ENCODE assay signal across 9 cellular contexts in the genomic region with DNA sequence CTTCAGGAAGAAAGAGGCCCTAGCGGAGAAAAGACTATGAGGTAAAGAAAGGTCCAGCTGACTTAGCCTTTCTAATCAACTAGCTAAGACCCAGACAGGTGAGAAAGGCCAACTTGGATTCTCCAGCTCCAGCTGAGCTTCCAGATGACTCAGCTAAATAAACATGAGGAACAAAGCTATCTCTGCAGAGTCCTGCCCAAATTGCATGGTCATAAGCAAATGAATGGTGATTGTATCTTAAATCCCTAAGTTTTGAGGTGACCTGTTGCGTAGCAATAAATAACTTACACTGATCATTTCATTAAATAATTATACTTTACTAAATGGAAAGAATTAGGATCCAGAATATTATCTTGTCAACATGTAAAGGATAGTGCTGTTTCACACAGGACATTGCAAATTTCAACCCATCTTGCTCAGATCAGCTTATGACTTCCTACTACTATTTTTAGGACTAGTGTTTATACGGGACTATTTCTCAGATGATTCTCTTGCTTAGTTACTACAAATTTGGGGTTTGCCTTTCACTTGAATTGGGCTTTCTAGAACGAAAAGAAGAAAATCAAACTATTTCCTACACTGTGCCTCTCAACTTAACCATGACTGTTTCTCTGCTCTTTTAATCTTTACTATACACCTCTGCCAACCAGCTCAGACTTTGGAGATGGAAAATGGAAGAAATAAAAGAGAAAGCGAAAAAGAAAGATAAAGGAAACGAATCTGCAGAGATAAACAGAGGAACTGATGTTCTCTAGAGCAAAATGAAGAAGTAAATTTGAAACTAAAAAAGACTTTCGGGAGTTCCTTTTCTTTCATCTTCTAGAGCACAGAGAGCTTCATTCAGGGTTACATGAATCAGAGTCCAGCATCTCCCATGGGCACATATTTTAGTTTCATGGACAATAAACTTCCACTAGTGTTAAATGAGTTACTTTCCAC. TPM values are rescaled to one million over a fixed set of nuclear protein-coding genes. Genes with fewer than 3 reads are reported as not detected.
DNase-seq lines count a peak whose midpoint lies in the region; ATAC-seq and TF ChIP-seq lines count a peak whose summit lies in the region.
"Had no signal": no experiment of that assay in that cellular context is flagged by ENCODE, and none has a peak within 500 bp of the region (broad histone marks: within the 10 kb centered on the region; RNA-seq: fewer than 3 reads in every experiment).

No MANE protein-coding gene starts in this region.

- intact Hi-C loops in lower leg skin (cut with DNase I; ENCODE audit: low total_unique reads) (no loop called here), body of pancreas (cut with DNase I) (loop anchor here (10.0 kb wide), 1 partner anchor 278 kb away; no protein-coding TSS in a partner anchor)

- ATAC-seq in GM21515 (IDR thresholded peaks at IDR 0.05; ENCODE audit: unreplicated experiment) (peak; percentile 54), body of pancreas (no peak), HG03457 (IDR thresholded peaks at IDR 0.05; ENCODE audit: unreplicated experiment) (no peak)
- peak; percentile 38 for ATAC-seq in activated naive CD8-positive, alpha-beta T cell treated with anti-CD3 and anti-CD28 coated beads, Interleukin-2, amount 50 U/mL, for 24 hours

- TF ChIP-seq CTCF in LNCaP clone FGC (IDR thresholded peaks at IDR 0.05; ENCODE audit: control insufficient read depth, extremely low read depth, insufficient read depth) (no peak), lower leg skin (IDR thresholded peaks at IDR 0.05) (no peak), body of pancreas (IDR thresholded peaks at IDR 0.05) (no peak)

- H3K27me3 Mint-ChIP-seq in activated naive CD8-positive, alpha-beta T cell treated with anti-CD3 and anti-CD28 coated beads, Interleukin-2, amount 50 U/mL, for 24 hours: no peaks in the 10 kb centered on the region

- H3K27ac ChIP-seq in body of pancreas: no peak overlapping the region

- no peak overlapping the region for H3K4me3 ChIP-seq in LNCaP clone FGC (ENCODE audit: low read depth, low read length)
- no peak overlapping the region for H3K4me3 ChIP-seq in lower leg skin (ENCODE audit: low read depth, poor library complexity, severe bottlenecking)
- no peak overlapping the region for H3K4me3 ChIP-seq in body of pancreas
- H3K4me3 ChIP-seq: pancreas had no signal

- H3K4me1 ChIP-seq in body of pancreas: no peaks in the 10 kb centered on the region

- peak overlapping the region; percentile 39 for H3K4me3 Mint-ChIP-seq in activated naive CD8-positive, alpha-beta T cell treated with anti-CD3 and anti-CD28 coated beads, Interleukin-2, amount 50 U/mL, for 24 hours

- no peaks in the 10 kb centered on the region for H3K27me3 ChIP-seq in body of pancreas
- H3K27me3 ChIP-seq: pancreas had no signal

- peak overlapping the region; percentile 70 for H3K27ac Mint-ChIP-seq in activated naive CD8-positive, alpha-beta T cell treated with anti-CD3 and anti-CD28 coated beads, Interleukin-2, amount 50 U/mL, for 24 hours

- peak; percentile 78 for DNase-seq in DMS53 treated with DMSO at 0.1 percent for 48 hours (lab: John Stamatoyannopoulos, UW; ENCODE audit: unreplicated experiment)
- peak; percentile 45 for DNase-seq in LNCaP clone FGC (ENCODE audit: low read depth)
- no peak for DNase-seq in activated naive CD8-positive, alpha-beta T cell treated with anti-CD3 and anti-CD28 coated beads, Interleukin-2, amount 50 U/mL, for 24 hours
- DNase-seq in myocyte (ENCODE audit: low read depth): peak; percentile 7
- no peak for DNase-seq in lower leg skin (ENCODE audit: low spot score in 2 of 2)
- DNase-seq in body of pancreas: no peak
- DNase-seq: pancreas had no signal

- WGBS in lower leg skin, 2 donors: 50 to 57% methylated on average over 7 of the region's 7 CpGs
- WGBS in body of pancreas, 2 donors: 46 to 58% methylated on average over 7 of the region's 7 CpGs

- TF ChIP-seq POLR2A in lower leg skin (IDR thresholded peaks at IDR 0.05) (no peak), body of pancreas (IDR thresholded peaks at IDR 0.05) (no peak)

- peaks cover 20% of the 10 kb centered on the region for H3K4me1 Mint-ChIP-seq in activated naive CD8-positive, alpha-beta T cell treated with anti-CD3 and anti-CD28 coated beads, Interleukin-2, amount 50 U/mL, for 24 hours

- H3K36me3 ChIP-seq in body of pancreas (replicated peaks in 1 of 2; ENCODE audit: insufficient read depth in 1 of 2, low read depth in 2 of 2): no peaks in the 10 kb centered on the region
- H3K36me3 ChIP-seq: pancreas had no signal

- H3K36me3 Mint-ChIP-seq in activated naive CD8-positive, alpha-beta T cell treated with anti-CD3 and anti-CD28 coated beads, Interleukin-2, amount 50 U/mL, for 24 hours (ENCODE audit: low read depth): no peaks in the 10 kb centered on the region

- no peaks in the 10 kb centered on the region for H3K9me3 ChIP-seq in body of pancreas
- H3K9me3 ChIP-seq: pancreas had no signal

- H3K9me3 Mint-ChIP-seq in activated naive CD8-positive, alpha-beta T cell treated with anti-CD3 and anti-CD28 coated beads, Interleukin-2, amount 50 U/mL, for 24 hours: peaks cover 4% of the 10 kb centered on the region

RNA-seq across cellular contexts. Expression of a gene that starts 6.6 kb away (rescaled TPM):
- not detected in 2 replicates for total RNA-seq in myocyte
- polyA plus RNA-seq in myocyte (2012): not detected
- total RNA-seq in lower leg skin: not detected
- total RNA-seq in body of pancreas: not detected
- polyA plus RNA-seq: pancreas had no signal

Comparison
In these comparisons a context has a peak if more than half of its experiments do, and no peak if none do; other contexts are left out.
1. DNase-seq: peak in DMS53 treated with DMSO at 0.1 percent for 48 hours (single experiment), LNCaP clone FGC (single experiment) and myocyte (single experiment); none in activated naive CD8-positive, alpha-beta T cell treated with anti-CD3 and anti-CD28 coated beads, Interleukin-2, amount 50 U/mL, for 24 hours (single experiment), lower leg skin (0 of 2) and body of pancreas (0 of 4).
2. ATAC-seq: peak in GM21515 (single experiment) and activated naive CD8-positive, alpha-beta T cell treated with anti-CD3 and anti-CD28 coated beads, Interleukin-2, amount 50 U/mL, for 24 hours (single experiment); none in body of pancreas (single experiment) and HG03457 (single experiment).